ENCODE assay signal across 21 cellular contexts in genomic region chr14:57933363-57933762, GRCh38.
DNase-seq lines count a peak whose midpoint lies in the region; ATAC-seq, FAIRE-seq and TF ChIP-seq lines count a peak whose summit lies in the region.
"Had no signal": no experiment of that assay in that cellular context is flagged by ENCODE, and none has a peak within 500 bp of the region (broad histone marks: within the 10 kb centered on the region; RNA-seq: fewer than 3 reads in every experiment).

No MANE protein-coding gene starts in this region.

- no peaks in the 10 kb centered on the region for H3K36me3 ChIP-seq in bronchial epithelial cell (ENCODE audit: control insufficient read depth, insufficient read depth, low read length)
- no peaks in the 10 kb centered on the region for H3K36me3 ChIP-seq in lower lobe of right lung
- H3K36me3 ChIP-seq: BE2C, HAP-1, SJCRH30 had no signal

- no peak for ATAC-seq in HG03457 (IDR thresholded peaks at IDR 0.05; ENCODE audit: unreplicated experiment)
- ATAC-seq in lower lobe of right lung: no peak
- no peak for ATAC-seq in HG02852 (IDR thresholded peaks at IDR 0.05; ENCODE audit: unreplicated experiment)

- no peak for FAIRE-seq in bronchial epithelial cell (lab: Jason Lieb, UNC)

- no peaks in the 10 kb centered on the region for H3K4me1 ChIP-seq in lower lobe of right lung
- H3K4me1 ChIP-seq: BE2C, HAP-1, SJCRH30 had no signal

- H3K9me3 ChIP-seq in lower lobe of right lung: no peaks in the 10 kb centered on the region
- H3K9me3 ChIP-seq: BE2C, HAP-1, SJCRH30 had no signal

- TF ChIP-seq CTCF in bronchial epithelial cell (IDR thresholded peaks at IDR 0.05; ENCODE audit: insufficient read depth, low read length, severe bottlenecking) (no peak), lower lobe of right lung (IDR thresholded peaks at IDR 0.05) (no peak)

- peak; percentile 41 for DNase-seq in COLO668 (lab: John Stamatoyannopoulos, UW; ENCODE audit: unreplicated experiment)
- peak; percentile 25 for DNase-seq in HT1080 (ENCODE audit: low read depth)
- DNase-seq in bronchial epithelial cell (ENCODE audit: low read depth): peak; percentile 5
- DNase-seq in mucosa of gallbladder (ENCODE audit: low spot score): peak; percentile 79
- no peak for DNase-seq in AG20443 (ENCODE audit: low spot score)
- no peak for DNase-seq in lower lobe of right lung
- DNase-seq: BE2C; CD8-positive, alpha-beta memory T cell; DMS 273 treated with DMSO at 0.1 percent for 48 hours; KG1; NCI-H1048; NCI-H1436 treated with DMSO at 0.1 percent for 48 hours; NCI-H2081 treated with DMSO at 0.1 percent for 48 hours; NCI-H226; NCI-H526 treated with DMSO at 0.1 percent for 48 hours; OCI-M1; SJCRH30; T-helper 2 cell had no signal

- H3K27ac ChIP-seq in lower lobe of right lung: no peak overlapping the region
- H3K27ac ChIP-seq: SJCRH30 had no signal

- intact Hi-C loops in lower lobe of right lung (cut with DNase I): no loop called here

- H3K4me3 ChIP-seq in bronchial epithelial cell (ENCODE audit: low read depth, low read length): no peak overlapping the region
- H3K4me3 ChIP-seq in lower lobe of right lung: no peak overlapping the region
- H3K4me3 ChIP-seq: HAP-1, SJCRH30 had no signal

- H3K27me3 ChIP-seq in bronchial epithelial cell (ENCODE audit: control insufficient read depth, insufficient read depth, low read length): no peaks in the 10 kb centered on the region
- H3K27me3 ChIP-seq in lower lobe of right lung (ENCODE audit: low read depth): no peaks in the 10 kb centered on the region
- H3K27me3 ChIP-seq: BE2C had no signal

Comparison
In these comparisons a context has a peak if more than half of its experiments do, and no peak if none do; other contexts are left out.
1. DNase-seq: peak in COLO668 (single experiment), HT1080 (single experiment), bronchial epithelial cell (single experiment) and mucosa of gallbladder (single experiment); none in AG20443 (single experiment) and lower lobe of right lung (single experiment).